19 cellular contexts compared by ENCODE assay signal in the genomic region with DNA sequence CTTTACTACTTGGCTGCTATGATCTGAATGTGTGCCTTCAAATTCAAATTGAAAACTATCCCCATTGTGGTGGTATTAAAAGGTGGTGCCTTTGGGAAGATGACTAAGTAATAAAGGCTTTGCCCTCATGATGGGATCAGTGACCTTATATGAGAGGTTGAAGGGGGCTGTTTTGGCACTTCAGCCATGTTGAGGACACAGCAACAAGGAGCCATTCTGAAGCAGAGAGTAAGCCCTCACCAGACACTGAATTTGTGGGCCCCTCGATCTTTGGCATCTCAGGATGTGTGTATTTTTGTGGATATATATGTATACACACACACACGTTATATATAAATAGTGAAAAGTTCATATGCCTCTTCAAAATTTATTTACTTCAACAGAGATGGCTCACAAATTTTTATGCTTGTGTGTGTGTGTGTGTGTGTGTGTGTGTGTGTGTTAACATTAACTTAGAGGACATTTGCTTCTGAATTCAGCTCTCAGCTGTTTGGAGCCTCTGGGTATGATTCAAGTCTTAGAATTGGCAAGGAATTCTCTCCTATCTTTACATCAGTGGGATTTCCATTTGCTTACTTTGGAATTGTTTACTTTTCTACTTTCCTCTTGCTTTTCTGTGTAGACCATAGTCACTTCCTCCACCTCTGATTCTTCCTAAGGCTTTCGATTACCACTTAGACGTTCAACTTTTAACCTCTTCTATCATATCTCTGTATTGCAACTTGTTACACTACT.
A peak's percentile ranks its signal among the peaks of the same experiment; 100 is the strongest.
DNase-seq lines count a peak whose midpoint lies in the region; ATAC-seq and TF ChIP-seq lines count a peak whose summit lies in the region.
"Had no signal": no experiment of that assay in that cellular context is flagged by ENCODE, and none has a peak within 500 bp of the region (broad histone marks: within the 10 kb centered on the region; RNA-seq: fewer than 3 reads in every experiment).

No MANE protein-coding gene starts in this region.

- intact Hi-C loops in left cardiac atrium (cut with DNase I) = no loop called here

- peaks cover 2% of the 10 kb centered on the region for H3K27me3 Mint-ChIP-seq in endothelial cell (ENCODE audit: unreplicated experiment)

- no peak overlapping the region for H3K27ac Mint-ChIP-seq in endothelial cell (ENCODE audit: unreplicated experiment)

- in situ Hi-C loops in astrocyte of the spinal cord (cut with HindIII; ENCODE audit: low sequenced_read_pairs) = no loop called here

- H3K4me3 ChIP-seq in astrocyte of the spinal cord (ENCODE audit: low read depth, low read length) = no peak overlapping the region
- no peak overlapping the region for H3K4me3 ChIP-seq in foreskin fibroblast (ENCODE audit: low read depth in 1 of 2, low read length in 2 of 2)
- H3K4me3 ChIP-seq: cardiac muscle cell, vagina had no signal

- peak; percentile 7 for DNase-seq in AG08395 (ENCODE audit: low spot score)
- peak; percentile 2 for DNase-seq in HK-2 (ENCODE audit: unreplicated experiment)
- peak; percentile 22 for DNase-seq in astrocyte of the spinal cord (ENCODE audit: low read depth, low spot score)
- peak; percentile 6 to 65 for DNase-seq in foreskin fibroblast
- no peak for DNase-seq in left cardiac atrium
- no peak for DNase-seq in endothelial cell (ENCODE audit: low spot score)
- DNase-seq: activated CD4-positive, alpha-beta T cell treated with anti-CD3 and anti-CD28 coated beads, Interleukin-2, amount 50 U/mL, for 1 hour; activated naive CD4-positive, alpha-beta T cell; COR-L47; effector memory CD4-positive, alpha-beta T cell; foreskin melanocyte; NCI-H2171; NCI-H774; right cardiac atrium; stimulated activated CD4-positive, alpha-beta T cell treated with anti-CD3 and anti-CD28 coated beads, Interleukin-1b, Interleukin-23, amount 100 ng/mL, for 48 hours had no signal

- H3K9me3 Mint-ChIP-seq in endothelial cell (ENCODE audit: unreplicated experiment) = no peaks in the 10 kb centered on the region

- H3K4me3 Mint-ChIP-seq in endothelial cell (ENCODE audit: unreplicated experiment) = no peak overlapping the region

- H3K4me1 Mint-ChIP-seq in endothelial cell (ENCODE audit: unreplicated experiment) = no peaks in the 10 kb centered on the region

- no peak for TF ChIP-seq CTCF in astrocyte of the spinal cord (IDR thresholded peaks at IDR 0.05; ENCODE audit: low read depth, low read length)
- no peak for TF ChIP-seq CTCF in foreskin fibroblast (IDR thresholded peaks at IDR 0.05; ENCODE audit: low read depth, low read length)
- no peak for TF ChIP-seq CTCF in endothelial cell (IDR thresholded peaks at IDR 0.05; ENCODE audit: unreplicated experiment)

- no peaks in the 10 kb centered on the region for H3K36me3 Mint-ChIP-seq in endothelial cell (ENCODE audit: low read depth, unreplicated experiment)

- ATAC-seq in GM21825 (IDR thresholded peaks at IDR 0.05; ENCODE audit: unreplicated experiment) (no peak), left cardiac atrium (no peak), GM18502 (IDR thresholded peaks at IDR 0.05; ENCODE audit: poor library complexity, unreplicated experiment) (no peak)
- ATAC-seq: right cardiac atrium had no signal

Comparison
In these comparisons a context has a peak if more than half of its experiments do, and no peak if none do; other contexts are left out.
1. DNase-seq: peak in AG08395 (single experiment), HK-2 (single experiment), astrocyte of the spinal cord (single experiment) and foreskin fibroblast (2 of 2); none in left cardiac atrium (single experiment) and endothelial cell (single experiment).